Comparison of ENCODE assay signal across 16 cellular contexts in genomic region chr2:105600602-105600948, GRCh38.
DNase-seq lines count a peak whose midpoint lies in the region; ATAC-seq and TF ChIP-seq lines count a peak whose summit lies in the region.
"Had no signal": no experiment of that assay in that cellular context is flagged by ENCODE, and none has a peak within 500 bp of the region (broad histone marks: within the 10 kb centered on the region; RNA-seq: fewer than 3 reads in every experiment).

No MANE protein-coding gene starts in this region.

- no peak for ATAC-seq in HG03175 (IDR thresholded peaks at IDR 0.05; ENCODE audit: unreplicated experiment)

- DNase-seq in CD8-positive, alpha-beta memory T cell, result no peak
- DNase-seq in NCI-H526 treated with DMSO at 0.1 percent for 48 hours (lab: John Stamatoyannopoulos, UW) (peak; percentile 14), mesenteric fat pad (ENCODE audit: low spot score) (peak; percentile 67), testis (peak; percentile 52), NCI-H187 (lab: John Stamatoyannopoulos, UW) (no peak), neural progenitor cell (ENCODE audit: low spot score) (no peak)
- DNase-seq: 8988T; C1 segment of cervical spinal cord; Caco-2; CD4-positive, alpha-beta memory T cell; DMS153; DND-41; GM23248; H7; HCEC 1CT had no signal

- peaks cover 0 to 5% of the 10 kb centered on the region in 2 donors for H3K27me3 Mint-ChIP-seq in CD8-positive, alpha-beta memory T cell
- H3K27me3 Mint-ChIP-seq in neural progenitor cell (ENCODE audit: insufficient read depth, low read depth), result peaks cover 12% of the 10 kb centered on the region

- no peaks in the 10 kb centered on the region for H4K20me1 ChIP-seq in neural progenitor cell (ENCODE audit: low read depth)

- H3K4me1 Mint-ChIP-seq in CD8-positive, alpha-beta memory T cell, result no peaks in the 10 kb centered on the region
- H3K4me1 Mint-ChIP-seq in neural progenitor cell, result peaks cover 22% of the 10 kb centered on the region
- H3K4me1 Mint-ChIP-seq: CD4-positive, alpha-beta memory T cell had no signal

- no peaks in the 10 kb centered on the region for H3F3A ChIP-seq in neural progenitor cell (ENCODE audit: low read depth)

- peak overlapping the region; percentile 74 for H3K27ac ChIP-seq in CD8-positive, alpha-beta memory T cell (ENCODE audit: low read depth, low read length)
- H3K27ac ChIP-seq in testis (peak overlapping the region; percentile 42 to 63), neural progenitor cell (no peak overlapping the region)
- H3K27ac ChIP-seq: GM23248 had no signal

- H3K9me3 Mint-ChIP-seq in CD8-positive, alpha-beta memory T cell, result no peaks in the 10 kb centered on the region
- H3K9me3 Mint-ChIP-seq in neural progenitor cell, result no peaks in the 10 kb centered on the region
- H3K9me3 Mint-ChIP-seq: CD4-positive, alpha-beta memory T cell had no signal

- POLR2A ChIA-PET in CD8-positive, alpha-beta memory T cell (lab: Charles Lee), result no interaction called here

- no peak for TF ChIP-seq POLR2A in testis (IDR thresholded peaks at IDR 0.05)

- TF ChIP-seq CTCF in testis (IDR thresholded peaks at IDR 0.05) (no peak), neural progenitor cell (IDR thresholded peaks at IDR 0.05) (no peak)

- H3K79me2 ChIP-seq in neural progenitor cell (ENCODE audit: low read depth), result no peaks in the 10 kb centered on the region

- no peak overlapping the region for H3K4me2 ChIP-seq in neural progenitor cell

- H3K9ac ChIP-seq in neural progenitor cell, result no peak overlapping the region
- H3K9ac ChIP-seq: GM23248 had no signal

- H3K9me3 ChIP-seq in CD8-positive, alpha-beta memory T cell (ENCODE audit: low read length), result no peaks in the 10 kb centered on the region
- no peaks in the 10 kb centered on the region for H3K9me3 ChIP-seq in testis
- H3K9me3 ChIP-seq in neural progenitor cell (ENCODE audit: low read depth), result no peaks in the 10 kb centered on the region
- H3K9me3 ChIP-seq: Caco-2 had no signal

- H3K27ac Mint-ChIP-seq in CD8-positive, alpha-beta memory T cell, result no peak overlapping the region
- no peak overlapping the region for H3K27ac Mint-ChIP-seq in neural progenitor cell
- H3K27ac Mint-ChIP-seq: CD4-positive, alpha-beta memory T cell had no signal

- WGBS in testis, 2 donors, result 20 to 22% methylated on average over 6 of the region's 6 CpGs

- H3K36me3 ChIP-seq in CD8-positive, alpha-beta memory T cell (ENCODE audit: insufficient read depth, low read length), result no peaks in the 10 kb centered on the region
- H3K36me3 ChIP-seq in testis (ENCODE audit: low read depth, missing control alignments), result no peaks in the 10 kb centered on the region
- no peaks in the 10 kb centered on the region for H3K36me3 ChIP-seq in neural progenitor cell

- no peaks in the 10 kb centered on the region for H3K36me3 Mint-ChIP-seq in CD8-positive, alpha-beta memory T cell
- no peaks in the 10 kb centered on the region for H3K36me3 Mint-ChIP-seq in neural progenitor cell
- H3K36me3 Mint-ChIP-seq: CD4-positive, alpha-beta memory T cell had no signal

- no peaks in the 10 kb centered on the region for H3K27me3 ChIP-seq in CD8-positive, alpha-beta memory T cell (ENCODE audit: insufficient read depth, low read length, poor library complexity, severe bottlenecking)
- H3K27me3 ChIP-seq in testis, result no peaks in the 10 kb centered on the region
- H3K27me3 ChIP-seq in neural progenitor cell, result no peaks in the 10 kb centered on the region

- H3K4me1 ChIP-seq in CD8-positive, alpha-beta memory T cell (ENCODE audit: insufficient read depth, low read length), result no peaks in the 10 kb centered on the region
- H3K4me1 ChIP-seq in testis, result peaks cover 47% of the 10 kb centered on the region
- peaks cover 8% of the 10 kb centered on the region for H3K4me1 ChIP-seq in neural progenitor cell
- H3K4me1 ChIP-seq: Caco-2 had no signal

- intact Hi-C loops in testis (cut with DNase I; ENCODE audit: low total_unique reads), result no loop called here

- no peak overlapping the region for H3K4me3 Mint-ChIP-seq in CD8-positive, alpha-beta memory T cell
- no peak overlapping the region for H3K4me3 Mint-ChIP-seq in neural progenitor cell
- H3K4me3 Mint-ChIP-seq: CD4-positive, alpha-beta memory T cell had no signal

- no peak overlapping the region for H3K4me3 ChIP-seq in CD8-positive, alpha-beta memory T cell (ENCODE audit: low read length)
- H3K4me3 ChIP-seq in testis, result peak overlapping the region in 1 of 2 donors; percentile 27
- H3K4me3 ChIP-seq in neural progenitor cell, result no peak overlapping the region
- H3K4me3 ChIP-seq: GM23248 had no signal

- no peak overlapping the region for H2AFZ ChIP-seq in neural progenitor cell (replicated peaks)
- H2AFZ ChIP-seq: GM23248 had no signal

- CTCF ChIA-PET in CD8-positive, alpha-beta memory T cell (lab: Charles Lee), result interaction anchor here (0.9 kb wide), 1 partner anchor 24 kb away, joined by 4 read pairs; no protein-coding TSS in a partner anchor

Comparison
In these comparisons a context has a peak if more than half of its experiments do, and no peak if none do; other contexts are left out.
1. DNase-seq: peak in NCI-H526 treated with DMSO at 0.1 percent for 48 hours (single experiment), mesenteric fat pad (single experiment) and testis (single experiment); none in CD8-positive, alpha-beta memory T cell (0 of 5), NCI-H187 (0 of 2) and neural progenitor cell (single experiment).